In genomic region chr11:9574806-9575530, GRCh38 we compare ENCODE assay signal across 8 cellular contexts. TPM values are rescaled to one million over a fixed set of nuclear protein-coding genes. Genes with fewer than 3 reads are reported as not detected.
A peak's percentile ranks its signal among the peaks of the same experiment; 100 is the strongest.
DNase-seq lines count a peak whose midpoint lies in the region; ATAC-seq, FAIRE-seq and TF ChIP-seq lines count a peak whose summit lies in the region.

No MANE protein-coding gene starts in this region.

- no peak for TF ChIP-seq CTCF in LNCaP clone FGC (IDR thresholded peaks at IDR 0.05; ENCODE audit: control insufficient read depth, extremely low read depth, insufficient read depth)
- TF ChIP-seq CTCF in HepG2 (CRISPR knock-in tag; IDR thresholded peaks at IDR 0.05) = no peak
- TF ChIP-seq CTCF in testis (IDR thresholded peaks at IDR 0.05) = no peak

- no peak for TF ChIP-seq RAD21 in HepG2 (CRISPR knock-in tag; IDR thresholded peaks at IDR 0.05)

- H4K20me1 ChIP-seq in HepG2 (ENCODE audit: insufficient read depth, low read length) = peaks cover 7% of the 10 kb centered on the region; the same call in 1 of the 2 replicates

- H3K79me2 ChIP-seq in HepG2 (ENCODE audit: insufficient read depth, low read length) = peaks cover 61% of the 10 kb centered on the region

- H2AFZ ChIP-seq in HepG2 (ENCODE audit: low read length) = no peak overlapping the region

- H3K27ac ChIP-seq in HepG2 (ENCODE audit: extremely low read length, insufficient read depth, low read length) (peak overlapping the region; percentile 100), testis (peak overlapping the region; percentile 86 to 88)

- H3K4me2 ChIP-seq in HepG2 (ENCODE audit: low read depth, low read length) = peak overlapping the region; percentile 71

- ATAC-seq in SK-N-SH treated with all-trans-retinoic acid at 6 μM for 48 hours = peak; percentile 53
- ATAC-seq in HepG2 = peak; percentile 20; the same call in 2 of the 3 replicates
- ATAC-seq in GM19467 (IDR thresholded peaks at IDR 0.05; ENCODE audit: unreplicated experiment) = no peak

- CTCF ChIA-PET in HepG2 (lab: Yijun Ruan, JAX; ENCODE audit: low intra/inter-chr PET ratio, low total read pairs) = interaction anchor here (1.4 kb wide), 1 partner anchor 38 kb away, joined by 4 read pairs; no protein-coding TSS in a partner anchor

- intact Hi-C loops in HepG2 (cut with micrococcal nuclease; ENCODE audit: unreplicated experiment) = loop anchor here (2.0 to 5.0 kb wide), 2 partner anchors 38 to 113 kb away; partner anchors contain the start of gene ZNF143
- intact Hi-C loops in testis (cut with DNase I; ENCODE audit: low total_unique reads) = no loop called here

- FAIRE-seq in HepG2 (lab: Jason Lieb, UNC) = peak; percentile 76

- peaks cover 3 to 33% of the 10 kb centered on the region in 2 experiments for H3K36me3 ChIP-seq in HepG2 (replicated peaks in 1 of 2; ENCODE audit: control insufficient read depth in 1 of 2, insufficient read depth in 2 of 2, low read length in 2 of 2)
- H3K36me3 ChIP-seq in testis (ENCODE audit: low read depth, missing control alignments) = no peaks in the 10 kb centered on the region

- H3K9ac ChIP-seq in HepG2 (ENCODE audit: insufficient read depth, low read depth, low read length) = peak overlapping the region; percentile 98

- H3K4me1 ChIP-seq in HepG2 (ENCODE audit: insufficient read depth, low read length) = peaks cover 61% of the 10 kb centered on the region
- no peaks in the 10 kb centered on the region for H3K4me1 ChIP-seq in testis

- H3K4me3 ChIP-seq in LNCaP clone FGC (ENCODE audit: low read depth, low read length) = peak overlapping the region; percentile 70
- H3K4me3 ChIP-seq in HepG2 (replicated peaks in 1 of 3; ENCODE audit: insufficient read depth in 1 of 3, low read depth in 2 of 3, low read length in 3 of 3) = peak overlapping the region; percentile 78 to 90 (median 87)
- peak overlapping the region; percentile 74 to 77 for H3K4me3 ChIP-seq in testis

- TSS peak; percentile 70 for BruUV-seq in HepG2 (replicated peaks; lab: Mats Ljungman, UMichigan)

- no peak for TF ChIP-seq EP300 in HepG2 (IDR thresholded peaks at IDR 0.05; ENCODE audit: low read depth in 2 of 2, low read length in 2 of 2)
- no peak for TF ChIP-seq EP300 in HepG2 (CRISPR knock-in tag; IDR thresholded peaks at IDR 0.05; ENCODE audit: borderline replicate concordance)

- TF ChIP-seq POLR2A in HepG2 (IDR thresholded peaks at IDR 0.05; ENCODE audit: insufficient read depth in 1 of 2, low read depth in 2 of 2, low read length in 2 of 2) = peak; percentile 50 to 72; a peak in 3 of 4 replicates
- TF ChIP-seq POLR2A in testis (IDR thresholded peaks at IDR 0.05) = no peak

- POLR2A ChIA-PET in HepG2 (lab: Yijun Ruan, JAX) = interaction anchor here (0.7 to 3.3 kb wide), 12 partner anchors 9 to 309 kb away, joined by 3 to 35 read pairs (median 8); partner anchors contain the start of gene ZNF143

- 1% methylated on average over 27 of the region's 34 CpGs for WGBS in HepG2 (ENCODE audit: low lambda C conversion rate)
- WGBS in testis, 2 donors = 1% methylated on average over 16 to 34 of the region's 34 CpGs

- in situ Hi-C loops in HepG2 (cut with HindIII; ENCODE audit: extremely low pct_ligation_motif_present, low pct_unique_long_range_greater_than_20kb) = loop anchor here (5.0 kb wide), 2 partner anchors 37 to 43 kb away; no protein-coding TSS in a partner anchor

- H3K9me3 ChIP-seq in HepG2 (ENCODE audit: low read length) (no peaks in the 10 kb centered on the region), testis (no peaks in the 10 kb centered on the region)

- no peaks in the 10 kb centered on the region; a peak in 1 of 5 replicates for H3K27me3 ChIP-seq in HepG2 (ENCODE audit: control insufficient read depth in 1 of 2, insufficient read depth in 2 of 2, low read length in 2 of 2)
- no peaks in the 10 kb centered on the region for H3K27me3 ChIP-seq in testis

- DNase-seq in NCI-H1436 (lab: John Stamatoyannopoulos, UW) (peak; percentile 45), NCI-H1436 treated with DMSO at 0.1 percent for 48 hours (lab: John Stamatoyannopoulos, UW) (no peak), LNCaP clone FGC (ENCODE audit: low read depth) (peak; percentile 84), dedifferentiated amniotic fluid mesenchymal stem cell (ENCODE audit: extremely low spot score) (peak; percentile 66), HepG2 (ENCODE audit: low spot score) (peak; percentile 82), testis (peak; percentile 68)

TF ChIP-seq in SK-N-SH treated with all-trans-retinoic acid at 6 μM for 48 hours, 23 proteins besides CTCF, POLR2A, EP300 and RAD21 (continues in another document):
- TF ChIP-seq SNAI2 (CRISPR knock-in tag; IDR thresholded peaks at IDR 0.05) = no peak
- no peak for TF ChIP-seq RARB (CRISPR knock-in tag; IDR thresholded peaks at IDR 0.05)
- TF ChIP-seq, protein P1, sequence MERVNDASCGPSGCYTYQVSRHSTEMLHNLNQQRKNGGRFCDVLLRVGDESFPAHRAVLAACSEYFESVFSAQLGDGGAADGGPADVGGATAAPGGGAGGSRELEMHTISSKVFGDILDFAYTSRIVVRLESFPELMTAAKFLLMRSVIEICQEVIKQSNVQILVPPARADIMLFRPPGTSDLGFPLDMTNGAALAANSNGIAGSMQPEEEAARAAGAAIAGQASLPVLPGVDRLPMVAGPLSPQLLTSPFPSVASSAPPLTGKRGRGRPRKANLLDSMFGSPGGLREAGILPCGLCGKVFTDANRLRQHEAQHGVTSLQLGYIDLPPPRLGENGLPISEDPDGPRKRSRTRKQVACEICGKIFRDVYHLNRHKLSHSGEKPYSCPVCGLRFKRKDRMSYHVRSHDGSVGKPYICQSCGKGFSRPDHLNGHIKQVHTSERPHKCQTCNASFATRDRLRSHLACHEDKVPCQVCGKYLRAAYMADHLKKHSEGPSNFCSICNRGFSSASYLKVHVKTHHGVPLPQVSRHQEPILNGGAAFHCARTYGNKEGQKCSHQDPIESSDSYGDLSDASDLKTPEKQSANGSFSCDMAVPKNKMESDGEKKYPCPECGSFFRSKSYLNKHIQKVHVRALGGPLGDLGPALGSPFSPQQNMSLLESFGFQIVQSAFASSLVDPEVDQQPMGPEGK (CRISPR knock-in tag; IDR thresholded peaks at IDR 0.05; ENCODE audit: borderline replicate concordance) = no peak
- no peak for TF ChIP-seq ARNTL (CRISPR knock-in tag; IDR thresholded peaks at IDR 0.05; ENCODE audit: borderline replicate concordance, low read depth)
- no peak for TF ChIP-seq CSDC2 (CRISPR knock-in tag; IDR thresholded peaks at IDR 0.05)
- TF ChIP-seq ESRRG (CRISPR knock-in tag; IDR thresholded peaks at IDR 0.05) = no peak
- TF ChIP-seq GLIS3 (CRISPR knock-in tag; IDR thresholded peaks at IDR 0.05) = no peak
- no peak for TF ChIP-seq ZFP30 (CRISPR knock-in tag; IDR thresholded peaks at IDR 0.05)

TF ChIP-seq in HepG2, 621 proteins besides CTCF, POLR2A, EP300 and RAD21 (continues in another document):
- TF ChIP-seq DRAP1 (CRISPR knock-in tag; IDR thresholded peaks at IDR 0.05) = peak; percentile 70; the same call in 1 of the 2 replicates
- no peak for TF ChIP-seq ERF (CRISPR knock-in tag; IDR thresholded peaks at IDR 0.05)
- TF ChIP-seq ZNF430 (CRISPR knock-in tag; IDR thresholded peaks at IDR 0.05) = 0 out of 2 replicates have a peak, but pooled peaks have one; percentile 25
- TF ChIP-seq, protein P1 (CRISPR knock-in tag; IDR thresholded peaks at IDR 0.05) = 0 out of 2 replicates have a peak, but pooled peaks have one; percentile 9
- peak in 1 of 2 experiments; percentile 7; a peak in 1 of 4 replicates for TF ChIP-seq KLF16 (CRISPR knock-in tag; IDR thresholded peaks at IDR 0.05)

RNA-seq across cellular contexts. Expression of gene WEE1, which starts 1.5 kb away (rescaled TPM):
- total RNA-seq in HepG2 (2016; rRNA removed; fragmentation: Illumina TruSeq; extraction: Trizol) = 63.7 and 71.7 TPM in 2 replicates
- 5.3 and 8.1 TPM in 2 replicates for total RNA-seq in HepG2 (2016; cell fraction: cytosol; rRNA removed; fragmentation: Illumina TruSeq; extraction: Trizol; ENCODE audit: low read depth)
- total RNA-seq in HepG2 (2016; cell fraction: insoluble cytoplasmic fraction; rRNA removed; fragmentation: Illumina TruSeq; extraction: Trizol) = 59.2 and 62.0 TPM in 2 replicates
- 16.3 and 20.1 TPM in 2 replicates for total RNA-seq in HepG2 (2016; cell fraction: membrane; rRNA removed; fragmentation: Illumina TruSeq; extraction: Trizol)
- 55.9 and 59.7 TPM in 2 replicates for total RNA-seq in HepG2 (2016; cell fraction: nucleus; rRNA removed; fragmentation: Illumina TruSeq; extraction: Trizol)
- 24.2 and 31.4 TPM in 2 replicates for polyA plus RNA-seq in HepG2 (2011; rRNA removed)
- polyA plus RNA-seq in HepG2 (2011; cell fraction: cytosol; rRNA removed) = 9.9 and 15.9 TPM in 2 replicates
- 19.4 and 21.7 TPM in 2 replicates for polyA plus RNA-seq in HepG2 (2011; cell fraction: nucleus; rRNA removed)
- 34.3 and 43.6 TPM in 2 replicates for polyA plus RNA-seq in HepG2 (2012)
- polyA plus RNA-seq in HepG2 (2016; cell fraction: cytosol; fragmentation: Illumina TruSeq; extraction: Trizol; ENCODE audit: low read depth) = 1.5 and 1.7 TPM in 2 replicates
- polyA plus RNA-seq in HepG2 (2016; cell fraction: insoluble cytoplasmic fraction; fragmentation: Illumina TruSeq; extraction: Trizol; ENCODE audit: low read depth) = 55.1 and 60.7 TPM in 2 replicates
- polyA plus RNA-seq in HepG2 (2016; cell fraction: membrane; fragmentation: Illumina TruSeq; extraction: Trizol; ENCODE audit: low read depth) = 5.2 and 6.5 TPM in 2 replicates
- 61.4 and 70.9 TPM in 2 replicates for polyA plus RNA-seq in HepG2 (2016; cell fraction: nucleus; fragmentation: Illumina TruSeq; extraction: Trizol; ENCODE audit: insufficient read depth, low read depth)
- 13.9 and 26.9 TPM in 2 replicates for polyA minus RNA-seq in HepG2 (2011; rRNA and poly(A)+ RNA removed; ENCODE audit: low replicate concordance)
- 20.9 and 21.9 TPM in 2 replicates for polyA minus RNA-seq in HepG2 (2011; cell fraction: cytosol; rRNA and poly(A)+ RNA removed)
- polyA minus RNA-seq in HepG2 (2011; cell fraction: nucleus; rRNA and poly(A)+ RNA removed) = 77.1 and 85.4 TPM in 2 replicates
- total RNA-seq in testis = 10 to 100 TPM; 34.3 to 59.8 TPM
- 100 TPM for polyA plus RNA-seq in testis (ENCODE audit: insufficient read depth, low read depth, low replicate concordance)
